Comparison of ENCODE assay signal across 2 cellular contexts in the genomic region with DNA sequence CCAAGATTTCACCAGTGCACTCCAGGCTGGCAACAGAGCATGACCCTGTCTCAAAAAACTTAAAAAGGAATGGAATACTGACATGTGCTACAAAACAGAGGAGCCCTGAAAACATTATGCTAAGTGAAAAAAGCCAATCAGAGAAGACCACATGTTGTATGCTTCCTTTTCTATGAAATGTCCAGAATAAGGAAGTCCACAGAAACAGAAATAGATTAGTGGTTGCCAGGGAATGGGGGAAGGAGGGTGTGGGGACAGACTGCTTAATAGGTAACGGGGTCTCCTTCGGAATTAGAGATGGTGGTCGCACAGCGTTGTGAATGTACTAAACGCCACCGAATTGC.
A peak's percentile ranks its signal among the peaks of the same experiment; 100 is the strongest.
TF ChIP-seq lines count a peak whose summit lies in the region.

No MANE protein-coding gene starts in this region.

TF ChIP-seq in HepG2, 621 proteins besides CTCF, POLR2A, EP300 and RAD21:
- TF ChIP-seq USF2 (IDR thresholded peaks at IDR 0.05; ENCODE audit: low read depth, low read length) = no peak
- 0 out of 2 replicates have a peak, but pooled peaks have one; percentile 11 for TF ChIP-seq USF2 (CRISPR knock-in tag; IDR thresholded peaks at IDR 0.05; ENCODE audit: borderline replicate concordance)
- TF ChIP-seq HOXA9 (CRISPR knock-in tag; IDR thresholded peaks at IDR 0.05; ENCODE audit: borderline replicate concordance) = no peak
TF ChIP-seq in HepG2: peak in this region for 1.

TF ChIP-seq in SK-N-SH, 30 proteins besides CTCF, POLR2A, EP300 and RAD21:
- TF ChIP-seq, protein P1, sequence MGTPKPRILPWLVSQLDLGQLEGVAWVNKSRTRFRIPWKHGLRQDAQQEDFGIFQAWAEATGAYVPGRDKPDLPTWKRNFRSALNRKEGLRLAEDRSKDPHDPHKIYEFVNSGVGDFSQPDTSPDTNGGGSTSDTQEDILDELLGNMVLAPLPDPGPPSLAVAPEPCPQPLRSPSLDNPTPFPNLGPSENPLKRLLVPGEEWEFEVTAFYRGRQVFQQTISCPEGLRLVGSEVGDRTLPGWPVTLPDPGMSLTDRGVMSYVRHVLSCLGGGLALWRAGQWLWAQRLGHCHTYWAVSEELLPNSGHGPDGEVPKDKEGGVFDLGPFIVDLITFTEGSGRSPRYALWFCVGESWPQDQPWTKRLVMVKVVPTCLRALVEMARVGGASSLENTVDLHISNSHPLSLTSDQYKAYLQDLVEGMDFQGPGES (IDR thresholded peaks at IDR 0.05; ENCODE audit: low read depth, low read length) = no peak
- TF ChIP-seq NRF1 (IDR thresholded peaks at IDR 0.05; ENCODE audit: low read depth, low read length) (no peak), FOSL2 (IDR thresholded peaks at IDR 0.05; ENCODE audit: borderline replicate concordance, low read depth) (no peak), JUND (IDR thresholded peaks at IDR 0.05) (no peak), FOXM1 (IDR thresholded peaks at IDR 0.05; ENCODE audit: low read depth) (no peak), GATA2 (CRISPR knock-in tag; IDR thresholded peaks at IDR 0.05) (no peak), GABPA (IDR thresholded peaks at IDR 0.05; ENCODE audit: low read depth) (no peak), RCOR1 (IDR thresholded peaks at IDR 0.05; ENCODE audit: low read length) (no peak), REST (IDR thresholded peaks at IDR 0.05; ENCODE audit: low read depth, low read length) (no peak), TCF12 (IDR thresholded peaks at IDR 0.05) (no peak), MAX (IDR thresholded peaks at IDR 0.05; ENCODE audit: low read depth) (no peak), MEF2A (IDR thresholded peaks at IDR 0.05; ENCODE audit: borderline replicate concordance, low read depth) (no peak), YY1 (IDR thresholded peaks at IDR 0.05; ENCODE audit: low read depth) (no peak)
TF ChIP-seq in SK-N-SH: peak in this region for 0.
